In genomic region chr7:119890631-119891030, GRCh38 we compare ENCODE assay signal across 22 cellular contexts.
DNase-seq lines count a peak whose midpoint lies in the region; ATAC-seq, FAIRE-seq and TF ChIP-seq lines count a peak whose summit lies in the region.
"Had no signal": no experiment of that assay in that cellular context is flagged by ENCODE, and none has a peak within 500 bp of the region (broad histone marks: within the 10 kb centered on the region; RNA-seq: fewer than 3 reads in every experiment).

No MANE protein-coding gene starts in this region.

- no peak for FAIRE-seq in K562 (lab: Jason Lieb, UNC)
- FAIRE-seq: A549, D721Med, G401.6, GM12891, GM19239 had no signal

- H3K9me3 ChIP-seq in K562 (replicated peaks; ENCODE audit: control insufficient read depth, insufficient read depth, low read depth, low read length) (peaks cover 13% of the 10 kb centered on the region), spleen (peaks cover 0 to 13% (median under 1%) of the 10 kb centered on the region in 8 donors)
- H3K9me3 ChIP-seq: A549; BLaER1 treated with 17β-estradiol and CSF1 and Interleukin-3, amounts not matched to agents 10 nM and 100 nM; Caco-2 had no signal

- no peak overlapping the region; the same call in 2 of the 3 replicates for H3K27ac ChIP-seq in K562 (ENCODE audit: extremely low read depth, low read depth, low read length)
- H3K27ac ChIP-seq in spleen, result no peak overlapping the region
- H3K27ac ChIP-seq: 22Rv1; A549; BLaER1 treated with 17β-estradiol and CSF1 and Interleukin-3, amounts not matched to agents 10 nM and 100 nM; C4-2B had no signal

- DNase-seq in Right ventricle myocardium inferior (ENCODE audit: missing footprints) (peak; percentile 31), Right ventricle myocardium superior (no peak), K562 (ENCODE audit: extremely low read depth in 1 of 4, low spot score in 3 of 4) (no peak), spleen (peak; percentile 54)
- no peak for DNase-seq in activated CD8-positive, alpha-beta T cell treated with anti-CD3 and anti-CD28 coated beads, Interleukin-2, amount 10 ng/mL, durations not matched to agents 7 days and 5 days
- DNase-seq: AML-193; Caco-2; Calu3; CD4-positive, alpha-beta T cell; CD8-positive, alpha-beta T cell; DMS79 treated with DMSO at 0.1 percent for 48 hours; GF-D8 had no signal

- in situ Hi-C loops in K562 (cut with MboI), result no loop called here

- no peaks in the 10 kb centered on the region for H3K4me1 Mint-ChIP-seq in activated CD8-positive, alpha-beta T cell treated with anti-CD3 and anti-CD28 coated beads, Interleukin-2, amount 10 ng/mL, durations not matched to agents 7 days and 5 days (ENCODE audit: low read depth)
- H3K4me1 Mint-ChIP-seq: B cell had no signal

- CTCF ChIA-PET in K562 (lab: Yijun Ruan, JAX; ENCODE audit: low intra/inter-chr PET ratio), result no interaction called here
- CTCF ChIA-PET in activated CD8-positive, alpha-beta T cell treated with anti-CD3 and anti-CD28 coated beads, Interleukin-2, amount 10 ng/mL, durations not matched to agents 7 days and 5 days (lab: Charles Lee), result no interaction called here

- WGBS in K562 (ENCODE audit: insufficient coverage, low coverage, missing lambda C conversion rate), result 41% methylated on average over 12 of the region's 12 CpGs
- 88 to 96% (median 92%) methylated on average over 12 of the region's 12 CpGs for WGBS in spleen, 5 donors

- H4K20me1 ChIP-seq in K562 (replicated peaks; ENCODE audit: control insufficient read depth, insufficient read depth, low read length), result no peaks in the 10 kb centered on the region
- H4K20me1 ChIP-seq: BLaER1 treated with 17β-estradiol and CSF1 and Interleukin-3, amounts not matched to agents 10 nM and 100 nM had no signal

- no peak for TF ChIP-seq RAD21 in K562 (CRISPR knock-in tag; conservative IDR thresholded peaks at IDR 0.05 in 1 of 2, IDR thresholded peaks at IDR 0.05 in 1 of 2)

- ATAC-seq in Right ventricle myocardium inferior, result no peak
- ATAC-seq in Right ventricle myocardium superior (ENCODE audit: poor library complexity), result no peak
- ATAC-seq in K562, result no peak
- no peak for ATAC-seq in HG02870 (IDR thresholded peaks at IDR 0.05; ENCODE audit: unreplicated experiment)
- no peak for ATAC-seq in activated CD8-positive, alpha-beta T cell treated with anti-CD3 and anti-CD28 coated beads, Interleukin-2, amount 10 ng/mL, durations not matched to agents 7 days and 5 days
- ATAC-seq: A549; CD8-positive, alpha-beta T cell had no signal

- H2AFZ ChIP-seq in K562 (ENCODE audit: low read depth, low read length), result no peak overlapping the region

- H3K4me2 ChIP-seq in K562 (ENCODE audit: insufficient read depth, low read length), result no peak overlapping the region
- H3K4me2 ChIP-seq: A549; BLaER1 treated with 17β-estradiol and CSF1 and Interleukin-3, amounts not matched to agents 10 nM and 100 nM had no signal

- TF ChIP-seq POLR2A in K562 (conservative IDR thresholded peaks at IDR 0.05), result no peak
- TF ChIP-seq POLR2A in spleen (IDR thresholded peaks at IDR 0.05), result no peak

- no peak for TF ChIP-seq EP300 in K562 (IDR thresholded peaks at IDR 0.05; ENCODE audit: low read length)

- no TSS peak for BruUV-seq in K562 (replicated peaks; lab: Mats Ljungman, UMichigan)

- H3K4me3 ChIP-seq in K562, result no peak overlapping the region
- H3K4me3 ChIP-seq in spleen, result no peak overlapping the region
- H3K4me3 ChIP-seq: A549; BLaER1 treated with 17β-estradiol and CSF1 and Interleukin-3, amounts not matched to agents 10 nM and 100 nM had no signal

- TF ChIP-seq CTCF in K562 (IDR thresholded peaks at IDR 0.05 in 2 of 3, conservative IDR thresholded peaks at IDR 0.05 in 1 of 3; ENCODE audit: insufficient read depth in 2 of 3, low read depth in 1 of 3, low read length in 3 of 3) (no peak), spleen (IDR thresholded peaks at IDR 0.05 in 8 of 11, conservative IDR thresholded peaks at IDR 0.05 in 3 of 11) (no peak)

- H3K27me3 Mint-ChIP-seq in activated CD8-positive, alpha-beta T cell treated with anti-CD3 and anti-CD28 coated beads, Interleukin-2, amount 10 ng/mL, durations not matched to agents 7 days and 5 days (ENCODE audit: low read depth), result no peaks in the 10 kb centered on the region
- H3K27me3 Mint-ChIP-seq: B cell; CD4-positive, alpha-beta T cell had no signal

- H3K27ac Mint-ChIP-seq in activated CD8-positive, alpha-beta T cell treated with anti-CD3 and anti-CD28 coated beads, Interleukin-2, amount 10 ng/mL, durations not matched to agents 7 days and 5 days, result no peak overlapping the region
- H3K27ac Mint-ChIP-seq: B cell; CD4-positive, alpha-beta T cell; CD8-positive, alpha-beta T cell had no signal

- H3K9ac ChIP-seq in K562 (ENCODE audit: insufficient read depth in 1 of 2, low read depth in 2 of 2, low read length in 2 of 2), result no peak overlapping the region
- H3K9ac ChIP-seq: BLaER1 treated with 17β-estradiol and CSF1 and Interleukin-3, amounts not matched to agents 10 nM and 100 nM had no signal

- intact Hi-C loops in Right ventricle myocardium inferior (cut with DNase I), result no loop called here
- intact Hi-C loops in Right ventricle myocardium superior (cut with DNase I), result no loop called here
- intact Hi-C loops in K562 (cut with micrococcal nuclease), result no loop called here
- intact Hi-C loops in spleen (cut with DNase I; ENCODE audit: low total_unique reads), result no loop called here

- H3K36me3 Mint-ChIP-seq in activated CD8-positive, alpha-beta T cell treated with anti-CD3 and anti-CD28 coated beads, Interleukin-2, amount 10 ng/mL, durations not matched to agents 7 days and 5 days (ENCODE audit: low read depth), result no peaks in the 10 kb centered on the region
- H3K36me3 Mint-ChIP-seq: CD8-positive, alpha-beta T cell had no signal

- H3K36me3 ChIP-seq in K562 (ENCODE audit: control insufficient read depth, insufficient read depth, low read length) (peaks cover 34% of the 10 kb centered on the region), spleen (no peaks in the 10 kb centered on the region)
- H3K36me3 ChIP-seq: BLaER1 treated with 17β-estradiol and CSF1 and Interleukin-3, amounts not matched to agents 10 nM and 100 nM had no signal

- H3K27me3 ChIP-seq in K562 (ENCODE audit: control insufficient read depth in 2 of 2, insufficient read depth in 2 of 2, low read length in 2 of 2), result no peaks in the 10 kb centered on the region
- no peaks in the 10 kb centered on the region for H3K27me3 ChIP-seq in spleen (replicated peaks in 1 of 7)
- H3K27me3 ChIP-seq: BLaER1 treated with 17β-estradiol and CSF1 and Interleukin-3, amounts not matched to agents 10 nM and 100 nM had no signal

- POLR2A ChIA-PET in K562 (lab: Yijun Ruan, JAX), result no interaction called here
- POLR2A ChIA-PET in activated CD8-positive, alpha-beta T cell treated with anti-CD3 and anti-CD28 coated beads, Interleukin-2, amount 10 ng/mL, durations not matched to agents 7 days and 5 days (lab: Charles Lee), result no interaction called here

- no peak overlapping the region for H3K4me3 Mint-ChIP-seq in activated CD8-positive, alpha-beta T cell treated with anti-CD3 and anti-CD28 coated beads, Interleukin-2, amount 10 ng/mL, durations not matched to agents 7 days and 5 days
- H3K4me3 Mint-ChIP-seq: B cell; CD4-positive, alpha-beta T cell; CD8-positive, alpha-beta T cell had no signal

- H3K79me2 ChIP-seq in K562 (ENCODE audit: control insufficient read depth, insufficient read depth, low read length), result peaks cover 99% of the 10 kb centered on the region

- H3K4me1 ChIP-seq in K562 (replicated peaks in 1 of 2; ENCODE audit: control insufficient read depth in 2 of 2, insufficient read depth in 2 of 2, low read length in 2 of 2) (no peaks in the 10 kb centered on the region), spleen (no peaks in the 10 kb centered on the region)
- H3K4me1 ChIP-seq: A549, Caco-2 had no signal

- peaks cover 6% of the 10 kb centered on the region for H3K9me3 Mint-ChIP-seq in activated CD8-positive, alpha-beta T cell treated with anti-CD3 and anti-CD28 coated beads, Interleukin-2, amount 10 ng/mL, durations not matched to agents 7 days and 5 days (ENCODE audit: insufficient read depth)

- no peaks in the 10 kb centered on the region for H3K9me1 ChIP-seq in K562 (ENCODE audit: control insufficient read depth, insufficient read depth, low read length)

TF ChIP-seq in K562, 482 proteins besides CTCF, POLR2A, EP300 and RAD21:
- no peak for TF ChIP-seq ZNF699 (CRISPR knock-in tag; IDR thresholded peaks at IDR 0.05; ENCODE audit: insufficient replicate concordance)
- 0 out of 2 replicates have a peak, but pooled peaks have one; percentile 30 for TF ChIP-seq CHAMP1 (IDR thresholded peaks at IDR 0.05)

Comparison
In these comparisons a context has a peak if more than half of its experiments do, and no peak if none do; other contexts are left out.
1. DNase-seq: peak in Right ventricle myocardium inferior (single experiment) and spleen (single experiment); none in Right ventricle myocardium superior (single experiment), K562 (0 of 4) and activated CD8-positive, alpha-beta T cell treated with anti-CD3 and anti-CD28 coated beads, Interleukin-2, amount 10 ng/mL, durations not matched to agents 7 days and 5 days (single experiment).